16 cellular contexts compared by ENCODE assay signal in genomic region chr7:96300981-96301380, GRCh38. TPM values are rescaled to one million over a fixed set of nuclear protein-coding genes. Genes with fewer than 3 reads are reported as not detected.
DNase-seq lines count a peak whose midpoint lies in the region; ATAC-seq and TF ChIP-seq lines count a peak whose summit lies in the region.
"Had no signal": no experiment of that assay in that cellular context is flagged by ENCODE, and none has a peak within 500 bp of the region (broad histone marks: within the 10 kb centered on the region; RNA-seq: fewer than 3 reads in every experiment).

No MANE protein-coding gene starts in this region.

- no peak for TF ChIP-seq EP300 in stomach (IDR thresholded peaks at IDR 0.05)

- H3K4me3 ChIP-seq in AG10803 (ENCODE audit: low read length) (no peak overlapping the region), stomach (no peak overlapping the region)
- H3K4me3 ChIP-seq: PC-9 had no signal

- intact Hi-C loops in stomach (cut with DNase I; ENCODE audit: low total_unique reads): no loop called here

- TF ChIP-seq POLR2A in stomach (IDR thresholded peaks at IDR 0.05): no peak

- H3K27me3 ChIP-seq in stomach: no peaks in the 10 kb centered on the region

- peaks cover 12 to 59% (median 32%) of the 10 kb centered on the region in 4 donors for H3K4me1 ChIP-seq in stomach

- no peak overlapping the region for H3K27ac ChIP-seq in stomach
- H3K27ac ChIP-seq: C4-2B, PC-9 had no signal

- H3K9me3 ChIP-seq in stomach: no peaks in the 10 kb centered on the region

- ATAC-seq in HG02759 (IDR thresholded peaks at IDR 0.05; ENCODE audit: unreplicated experiment): peak; percentile 17
- no peak for ATAC-seq in GM19023 (IDR thresholded peaks at IDR 0.05; ENCODE audit: unreplicated experiment)

- 69 to 90% (median 78%) methylated on average over 1 of the region's 1 CpG for WGBS in stomach, 5 donors

- peak; percentile 65 for DNase-seq in AG10803 (ENCODE audit: low read depth)
- DNase-seq in astrocyte of the hippocampus (ENCODE audit: low read depth, low spot score): peak; percentile 24
- peak; percentile 15 for DNase-seq in glomerular visceral epithelial cell (ENCODE audit: extremely low spot score)
- DNase-seq in stomach: no peak
- no peak for DNase-seq in H4 (ENCODE audit: low spot score)
- DNase-seq in stimulated activated CD4-positive, alpha-beta T cell treated with anti-CD3 and anti-CD28 coated beads, Interleukin-4, amount 100 ng/mL, for 1 hour: no peak
- DNase-seq: DMS 273 treated with DMSO at 0.1 percent for 48 hours, GF-D8, IMR-90, Kasumi-1, NCI-H1930, NCI-H748 treated with DMSO at 0.1 percent for 48 hours, PC-9 had no signal

- peaks cover 0 to 7% (median 4%) of the 10 kb centered on the region in 4 donors for H3K36me3 ChIP-seq in stomach

- no peak for TF ChIP-seq CTCF in AG10803 (conservative IDR thresholded peaks at IDR 0.05; ENCODE audit: low read length)
- no peak for TF ChIP-seq CTCF in stomach (IDR thresholded peaks at IDR 0.05)

RNA-seq across cellular contexts. Expression of gene SLC25A13, which starts 20.9 kb away (rescaled TPM):
- total RNA-seq in stomach: 10 to 100 TPM in 4 of 5 donors, 1 to 10 TPM in 1; 4.1 to 72.0 (median 47.1) TPM
- 10 to 100 TPM in 1 of 3 donors, 1 to 10 TPM in 2; 7.1 to 11.9 (median 9.4) TPM for polyA plus RNA-seq in stomach
- 56.2 and 61.1 TPM in 2 replicates for total RNA-seq in H4 (2014; rRNA removed; shearing (Covaris generic))

Comparison
In these comparisons a context has a peak if more than half of its experiments do, and no peak if none do; other contexts are left out.
1. DNase-seq: peak in AG10803 (single experiment), astrocyte of the hippocampus (single experiment) and glomerular visceral epithelial cell (single experiment); none in stomach (single experiment), H4 (single experiment) and stimulated activated CD4-positive, alpha-beta T cell treated with anti-CD3 and anti-CD28 coated beads, Interleukin-4, amount 100 ng/mL, for 1 hour (single experiment).